Comparison of ENCODE assay signal across 8 cellular contexts in genomic region chr5:132473019-132473531, GRCh38. TPM values are rescaled to one million over a fixed set of nuclear protein-coding genes. Genes with fewer than 3 reads are reported as not detected.
A peak's percentile ranks its signal among the peaks of the same experiment; 100 is the strongest.
DNase-seq lines count a peak whose midpoint lies in the region; ATAC-seq and TF ChIP-seq lines count a peak whose summit lies in the region.

No MANE protein-coding gene starts in this region.

- intact Hi-C loops in MCF 10A (cut with micrococcal nuclease): no loop called here

- peaks cover 4% of the 10 kb centered on the region for H3K9me3 ChIP-seq in endodermal cell (ENCODE audit: control insufficient read depth, low read length)

- H3K4me1 Mint-ChIP-seq in activated T-cell treated with anti-CD3 and anti-CD28 coated beads, Interleukin-2, amount 50 U/mL, for 24 hours (ENCODE audit: low read depth): peaks cover 81% of the 10 kb centered on the region
- peaks cover 6% of the 10 kb centered on the region for H3K4me1 Mint-ChIP-seq in endothelial cell (ENCODE audit: unreplicated experiment)
- peaks cover 7% of the 10 kb centered on the region for H3K4me1 Mint-ChIP-seq in MCF 10A (ENCODE audit: insufficient read depth, unreplicated experiment)
- H3K4me1 Mint-ChIP-seq in endodermal cell: peaks cover 4% of the 10 kb centered on the region

- no peaks in the 10 kb centered on the region for H3K4me1 ChIP-seq in endodermal cell (ENCODE audit: control insufficient read depth, insufficient read depth, low read length)

- no TSS peak for BruUV-seq in MCF 10A (replicated peaks; lab: Mats Ljungman, UMichigan)

- H3K9me3 Mint-ChIP-seq in activated T-cell treated with anti-CD3 and anti-CD28 coated beads, Interleukin-2, amount 50 U/mL, for 24 hours: no peaks in the 10 kb centered on the region
- H3K9me3 Mint-ChIP-seq in endothelial cell (ENCODE audit: unreplicated experiment) (no peaks in the 10 kb centered on the region), MCF 10A (ENCODE audit: unreplicated experiment) (no peaks in the 10 kb centered on the region), endodermal cell (peaks cover 9% of the 10 kb centered on the region)

- DNase-seq in activated T-cell treated with anti-CD3 and anti-CD28 coated beads, Interleukin-2, amount 50 U/mL, for 24 hours: peak; percentile 74
- peak; percentile 69 to 70 for DNase-seq in stimulated activated CD4-positive, alpha-beta T cell treated with anti-CD3 and anti-CD28 coated beads, Interleukin-2, amount 100 ng/mL, for 24 hours
- DNase-seq in endothelial cell (ENCODE audit: low spot score) (no peak), MCF 10A (ENCODE audit: unreplicated experiment) (no peak), G401 (ENCODE audit: low spot score) (no peak), endodermal cell (no peak)

- peaks cover 8% of the 10 kb centered on the region for H3K36me3 Mint-ChIP-seq in activated T-cell treated with anti-CD3 and anti-CD28 coated beads, Interleukin-2, amount 50 U/mL, for 24 hours (ENCODE audit: low read depth)
- peaks cover 5% of the 10 kb centered on the region for H3K36me3 Mint-ChIP-seq in endothelial cell (ENCODE audit: low read depth, unreplicated experiment)
- no peaks in the 10 kb centered on the region for H3K36me3 Mint-ChIP-seq in MCF 10A (ENCODE audit: insufficient read depth, unreplicated experiment)
- H3K36me3 Mint-ChIP-seq in endodermal cell (ENCODE audit: low read depth): no peaks in the 10 kb centered on the region

- POLR2A ChIA-PET in MCF 10A (lab: Yijun Ruan, JAX): interaction anchor here (0.8 to 1.7 kb wide), 2 partner anchors 15 to 18 kb away, joined by 3 to 6 read pairs; partner anchors contain the start of gene IRF1

- no peaks in the 10 kb centered on the region for H3K27me3 ChIP-seq in endodermal cell (ENCODE audit: control insufficient read depth, insufficient read depth, low read length, poor library complexity, severe bottlenecking)

- TF ChIP-seq CTCF in endothelial cell (IDR thresholded peaks at IDR 0.05; ENCODE audit: unreplicated experiment) (no peak), MCF 10A (IDR thresholded peaks at IDR 0.05; ENCODE audit: unreplicated experiment) (no peak), endodermal cell (conservative IDR thresholded peaks at IDR 0.05) (no peak)

- peak; percentile 73 for ATAC-seq in GM19438 (IDR thresholded peaks at IDR 0.05; ENCODE audit: low read depth, unreplicated experiment)
- ATAC-seq in HG03378 (IDR thresholded peaks at IDR 0.05; ENCODE audit: unreplicated experiment): peak; percentile 60

- in situ Hi-C loops in G401 (cut with HindIII; ENCODE audit: low sequenced_read_pairs): no loop called here

- 92 to 100% methylated on average over 3 to 8 of the region's 8 CpGs for WGBS in endodermal cell (ENCODE audit: insufficient coverage in 1 of 2, insufficient read length in 1 of 2), 2 experiments

- no peaks in the 10 kb centered on the region for H3K36me3 ChIP-seq in endodermal cell (ENCODE audit: control insufficient read depth, insufficient read depth, low read length)

- CTCF ChIA-PET in MCF 10A (lab: Yijun Ruan, JAX): interaction anchor here (1.0 to 2.8 kb wide), 5 partner anchors 8 to 53 kb away, joined by 3 to 14 read pairs (median 6); partner anchors contain the start of gene IRF1

- H3K4me3 ChIP-seq in endodermal cell (ENCODE audit: low read length): no peak overlapping the region

- peak overlapping the region; percentile 94 for H3K27ac Mint-ChIP-seq in activated T-cell treated with anti-CD3 and anti-CD28 coated beads, Interleukin-2, amount 50 U/mL, for 24 hours
- no peak overlapping the region for H3K27ac Mint-ChIP-seq in endothelial cell (ENCODE audit: unreplicated experiment)
- no peak overlapping the region for H3K27ac Mint-ChIP-seq in MCF 10A (ENCODE audit: low read depth, unreplicated experiment)
- H3K27ac Mint-ChIP-seq in endodermal cell: no peak overlapping the region

- peak overlapping the region; percentile 50 for H3K4me3 Mint-ChIP-seq in activated T-cell treated with anti-CD3 and anti-CD28 coated beads, Interleukin-2, amount 50 U/mL, for 24 hours
- no peak overlapping the region for H3K4me3 Mint-ChIP-seq in endothelial cell (ENCODE audit: unreplicated experiment)
- no peak overlapping the region for H3K4me3 Mint-ChIP-seq in MCF 10A (ENCODE audit: unreplicated experiment)
- no peak overlapping the region for H3K4me3 Mint-ChIP-seq in endodermal cell

- no peaks in the 10 kb centered on the region for H3K27me3 Mint-ChIP-seq in activated T-cell treated with anti-CD3 and anti-CD28 coated beads, Interleukin-2, amount 50 U/mL, for 24 hours
- H3K27me3 Mint-ChIP-seq in endothelial cell (ENCODE audit: unreplicated experiment) (peaks cover 3% of the 10 kb centered on the region), MCF 10A (ENCODE audit: insufficient read depth, unreplicated experiment) (no peaks in the 10 kb centered on the region), endodermal cell (ENCODE audit: insufficient read depth) (no peaks in the 10 kb centered on the region)

- H3K27ac ChIP-seq in endodermal cell (ENCODE audit: low read depth, low read length): no peak overlapping the region

- no peak overlapping the region for H3K9ac ChIP-seq in endodermal cell (ENCODE audit: extremely low read depth, low read length, poor library complexity, severe bottlenecking)

RNA-seq across cellular contexts. Expression of gene IRF1, which starts 17.5 kb away (rescaled TPM):
- total RNA-seq in endothelial cell (ENCODE audit: unreplicated experiment): 7.1 TPM
- 18.7 and 23.0 TPM in 2 replicates for total RNA-seq in MCF 10A (2022)
- total RNA-seq in G401 (2014; rRNA removed; shearing (Covaris generic)): 9.2 and 13.4 TPM in 2 replicates
- 1 to 10 TPM; 5.6 to 7.3 TPM for total RNA-seq in endodermal cell
- 2.2 TPM for polyA plus RNA-seq in endodermal cell (2013, experiment 1 of 2)
- polyA plus RNA-seq in endodermal cell (2013, experiment 2 of 2): 4.5 TPM

Comparison
In these comparisons a context has a peak if more than half of its experiments do, and no peak if none do; other contexts are left out.
1. DNase-seq: peak in activated T-cell treated with anti-CD3 and anti-CD28 coated beads, Interleukin-2, amount 50 U/mL, for 24 hours (single experiment) and stimulated activated CD4-positive, alpha-beta T cell treated with anti-CD3 and anti-CD28 coated beads, Interleukin-2, amount 100 ng/mL, for 24 hours (2 of 2); none in endothelial cell (single experiment), MCF 10A (single experiment), G401 (single experiment) and endodermal cell (single experiment).